In the genomic region with DNA sequence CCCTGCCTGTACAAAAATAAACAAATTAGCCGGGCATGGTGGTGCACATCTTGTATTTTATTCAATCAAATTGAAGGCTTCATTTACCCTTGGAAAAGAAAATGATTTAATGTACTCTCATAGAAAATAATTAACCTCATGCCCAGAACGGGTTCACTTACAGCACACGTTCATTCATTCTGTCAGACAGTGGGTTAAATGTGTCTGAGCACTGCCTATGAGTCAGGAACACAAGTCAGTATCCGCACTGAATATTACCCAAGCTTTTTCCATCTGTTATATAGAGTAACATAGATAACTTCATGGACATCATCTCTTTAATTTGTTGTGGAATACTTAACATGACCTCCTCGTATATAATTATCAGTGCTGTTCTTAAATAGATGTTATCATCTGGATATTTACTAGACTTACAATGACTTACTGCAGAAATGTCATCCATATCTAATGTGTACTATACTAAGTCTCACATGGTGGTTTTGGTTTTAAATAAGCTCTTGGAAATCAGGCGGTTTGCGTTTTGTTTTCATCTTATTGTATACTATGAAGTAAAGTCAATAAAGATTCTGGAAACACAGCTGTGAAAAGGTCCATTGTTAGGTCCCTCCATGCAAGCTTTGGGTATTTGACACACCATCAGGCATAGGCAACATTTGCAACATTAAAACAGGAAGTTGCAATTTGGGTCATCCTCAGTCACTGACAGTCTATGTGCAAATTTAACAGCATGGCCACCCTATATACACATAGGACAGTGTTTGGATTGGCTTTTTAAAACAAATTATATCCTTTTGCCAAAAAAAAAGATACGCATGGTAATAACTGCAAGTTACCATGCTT, we compare ENCODE assay signal across 12 cellular contexts. TPM values are rescaled to one million over a fixed set of nuclear protein-coding genes. Genes with fewer than 3 reads are reported as not detected.
"Had no signal": no experiment of that assay in that cellular context is flagged by ENCODE, and none has a peak within 500 bp of the region (broad histone marks: within the 10 kb centered on the region; RNA-seq: fewer than 3 reads in every experiment).

No MANE protein-coding gene starts in this region.

RNA-seq across cellular contexts. Expression of a gene that starts 44.6 kb away (rescaled TPM):
- total RNA-seq: breast epithelium; esophagus muscularis mucosa; frontal cortex; heart right ventricle; kidney epithelial cell; liver; myocyte; posterior vena cava; right cardiac atrium; T-helper 2 cell treated with Interferon-gamma antibody and Interleukin-4, amounts not matched to agents 100 ng/mL and 5 ng/mL, for 36 hours had no signal
- polyA plus RNA-seq: heart right ventricle, liver, right cardiac atrium, small intestine, thymus had no signal
